Comparison of ENCODE assay signal across 25 cellular contexts in genomic region chr7:82210422-82211184, GRCh38.
DNase-seq lines count a peak whose midpoint lies in the region; ATAC-seq and TF ChIP-seq lines count a peak whose summit lies in the region.
"Had no signal": no experiment of that assay in that cellular context is flagged by ENCODE, and none has a peak within 500 bp of the region (broad histone marks: within the 10 kb centered on the region; RNA-seq: fewer than 3 reads in every experiment).

No MANE protein-coding gene starts in this region.

- no peak for DNase-seq in left ventricle myocardium superior
- no peak for DNase-seq in right atrium auricular region (ENCODE audit: low spot score)
- DNase-seq in amniotic epithelial cell (ENCODE audit: low read depth), result peak; percentile 62
- peak; percentile 3 for DNase-seq in fibroblast of the conjunctiva (ENCODE audit: low read depth)
- DNase-seq in natural killer cell treated with Interleukin-12 subunit alpha and Interleukin-12 subunit beta and Interleukin-15 and Interleukin-18, amount 100 ng/mL, for 72 hours (ENCODE audit: low spot score), result no peak
- DNase-seq in HCEC 1CT, result no peak
- DNase-seq: activated CD4-positive, alpha-beta T cell treated with anti-CD3 and anti-CD28 coated beads for 4 hours; activated T-cell treated with anti-CD3 and anti-CD28 coated beads, Interleukin-2, amount 50 U/mL, for 48 hours; CD4-positive, CD25-positive, alpha-beta regulatory T cell; DMS 273 treated with DMSO at 0.1 percent for 48 hours; KG1; midbrain; natural killer cell; NCI-H146; NCI-H2171 treated with DMSO at 0.1 percent for 48 hours; SJCRH30 had no signal

- peaks cover 7% of the 10 kb centered on the region for H3K9me3 Mint-ChIP-seq in natural killer cell treated with Interleukin-12 subunit alpha and Interleukin-12 subunit beta and Interleukin-15 and Interleukin-18, amount 100 ng/mL, for 72 hours
- H3K9me3 Mint-ChIP-seq: T-helper 1 cell treated with Interleukin-12 subunit alpha and Interleukin-12 subunit beta and Interleukin-4 antibody, amounts not matched to agents 30 μg/mL and 1 μg/mL, for 36 hours had no signal

- no peak overlapping the region for H3K4me3 Mint-ChIP-seq in natural killer cell treated with Interleukin-12 subunit alpha and Interleukin-12 subunit beta and Interleukin-15 and Interleukin-18, amount 100 ng/mL, for 72 hours
- H3K4me3 Mint-ChIP-seq: CD4-positive, CD25-positive, alpha-beta regulatory T cell; natural killer cell; T-helper 1 cell treated with Interleukin-12 subunit alpha and Interleukin-12 subunit beta and Interleukin-4 antibody, amounts not matched to agents 30 μg/mL and 1 μg/mL, for 36 hours had no signal

- H3K9ac ChIP-seq in subcutaneous abdominal adipose tissue (ENCODE audit: low read length in 5 of 5), result peak overlapping the region in 3 of 5 donors; percentile 8 to 85 (median 45)
- H3K9ac ChIP-seq: parathyroid adenoma had no signal

- intact Hi-C loops in left ventricle myocardium superior (cut with micrococcal nuclease), result no loop called here

- no peaks in the 10 kb centered on the region for H3K27me3 Mint-ChIP-seq in natural killer cell treated with Interleukin-12 subunit alpha and Interleukin-12 subunit beta and Interleukin-15 and Interleukin-18, amount 100 ng/mL, for 72 hours
- H3K27me3 Mint-ChIP-seq: CD4-positive, CD25-positive, alpha-beta regulatory T cell had no signal

- H3K27ac ChIP-seq in right atrium auricular region (no peak overlapping the region), subcutaneous abdominal adipose tissue (ENCODE audit: low read depth, low read length) (peak overlapping the region; percentile 93)
- H3K27ac ChIP-seq: parathyroid adenoma, SJCRH30, suprapubic skin, vagina had no signal

- ATAC-seq in left ventricle myocardium superior, result peak; percentile 57
- no peak for ATAC-seq in natural killer cell treated with Interleukin-12 subunit alpha and Interleukin-12 subunit beta and Interleukin-15 and Interleukin-18, amount 100 ng/mL, for 72 hours
- no peak for ATAC-seq in GM21825 (IDR thresholded peaks at IDR 0.05; ENCODE audit: unreplicated experiment)
- ATAC-seq: activated naive CD4-positive, alpha-beta T cell treated with anti-CD3 and anti-CD28 coated beads, Interleukin-2, amount 50 U/mL, for 72 hours; left lobe of liver; natural killer cell; Panc1 had no signal

- no peak overlapping the region for H3K27ac Mint-ChIP-seq in natural killer cell treated with Interleukin-12 subunit alpha and Interleukin-12 subunit beta and Interleukin-15 and Interleukin-18, amount 100 ng/mL, for 72 hours
- H3K27ac Mint-ChIP-seq: activated naive CD4-positive, alpha-beta T cell treated with anti-CD3 and anti-CD28 coated beads, Interleukin-2, amount 50 U/mL, for 72 hours; CD4-positive, CD25-positive, alpha-beta regulatory T cell; natural killer cell; T-helper 1 cell treated with Interleukin-12 subunit alpha and Interleukin-12 subunit beta and Interleukin-4 antibody, amounts not matched to agents 30 μg/mL and 1 μg/mL, for 36 hours had no signal

- H3K36me3 ChIP-seq in right atrium auricular region (no peaks in the 10 kb centered on the region), subcutaneous abdominal adipose tissue (ENCODE audit: control insufficient read depth in 5 of 5, insufficient read depth in 5 of 5, low read length in 5 of 5) (no peaks in the 10 kb centered on the region)
- H3K36me3 ChIP-seq: SJCRH30, suprapubic skin, vagina had no signal

- H3K9me3 ChIP-seq in right atrium auricular region (peaks cover 0 to 6% of the 10 kb centered on the region in 2 donors), subcutaneous abdominal adipose tissue (ENCODE audit: control insufficient read depth in 5 of 5, low read length in 5 of 5) (peaks cover 0 to 13% (median 4%) of the 10 kb centered on the region in 5 donors)
- H3K9me3 ChIP-seq: SJCRH30, suprapubic skin, vagina had no signal

- no peaks in the 10 kb centered on the region for H3K4me1 Mint-ChIP-seq in natural killer cell treated with Interleukin-12 subunit alpha and Interleukin-12 subunit beta and Interleukin-15 and Interleukin-18, amount 100 ng/mL, for 72 hours (ENCODE audit: low read depth in 2 of 2)
- H3K4me1 Mint-ChIP-seq: CD4-positive, CD25-positive, alpha-beta regulatory T cell; natural killer cell had no signal

- TF ChIP-seq CTCF in right atrium auricular region (IDR thresholded peaks at IDR 0.05), result no peak

- H3K4me1 ChIP-seq in right atrium auricular region (peaks cover 0 to 12% of the 10 kb centered on the region in 2 donors), subcutaneous abdominal adipose tissue (ENCODE audit: control insufficient read depth in 5 of 5, insufficient read depth in 5 of 5, low read length in 5 of 5) (peaks cover 0 to 13% (median 7%) of the 10 kb centered on the region in 5 donors)
- H3K4me1 ChIP-seq: parathyroid adenoma, suprapubic skin, vagina had no signal

- H3K36me3 Mint-ChIP-seq in natural killer cell treated with Interleukin-12 subunit alpha and Interleukin-12 subunit beta and Interleukin-15 and Interleukin-18, amount 100 ng/mL, for 72 hours, result peaks cover 5% of the 10 kb centered on the region
- H3K36me3 Mint-ChIP-seq: activated naive CD4-positive, alpha-beta T cell treated with anti-CD3 and anti-CD28 coated beads, Interleukin-2, amount 50 U/mL, for 72 hours; CD4-positive, CD25-positive, alpha-beta regulatory T cell; natural killer cell had no signal

- H3K4me3 ChIP-seq in right atrium auricular region, result no peak overlapping the region
- peak overlapping the region in 1 of 5 donors; percentile 4 for H3K4me3 ChIP-seq in subcutaneous abdominal adipose tissue (ENCODE audit: low read depth in 1 of 5, low read length in 5 of 5)
- H3K4me3 ChIP-seq: SJCRH30, suprapubic skin, vagina had no signal

- no peaks in the 10 kb centered on the region for H3K27me3 ChIP-seq in right atrium auricular region
- no peaks in the 10 kb centered on the region for H3K27me3 ChIP-seq in subcutaneous abdominal adipose tissue (ENCODE audit: control insufficient read depth in 5 of 5, insufficient read depth in 4 of 5, low read length in 5 of 5)
- H3K27me3 ChIP-seq: SJCRH30, suprapubic skin, vagina had no signal

Comparison
In these comparisons a context has a peak if more than half of its experiments do, and no peak if none do; other contexts are left out.
1. DNase-seq: peak in amniotic epithelial cell (single experiment) and fibroblast of the conjunctiva (single experiment); none in left ventricle myocardium superior (single experiment), right atrium auricular region (single experiment), natural killer cell treated with Interleukin-12 subunit alpha and Interleukin-12 subunit beta and Interleukin-15 and Interleukin-18, amount 100 ng/mL, for 72 hours (single experiment) and HCEC 1CT (single experiment).